Comparison of ENCODE assay signal across 1 cellular context in genomic region chr20:50186151-50186885, GRCh38.
TF ChIP-seq lines count a peak whose summit lies in the region.

No MANE protein-coding gene starts in this region.

TF ChIP-seq in K562, 482 proteins besides CTCF, POLR2A, EP300 and RAD21 (continued from another document):
- no peak for TF ChIP-seq ZNF274 (IDR thresholded peaks at IDR 0.05; ENCODE audit: borderline replicate concordance, low read depth, low read length)
- no peak for TF ChIP-seq DMBX1 (CRISPR knock-in tag; IDR thresholded peaks at IDR 0.05; ENCODE audit: borderline replicate concordance)
- TF ChIP-seq SMC3 (conservative IDR thresholded peaks at IDR 0.05; ENCODE audit: insufficient read depth, low read depth, low read length): peak; percentile 97
- TF ChIP-seq NR2C1 (IDR thresholded peaks at IDR 0.05): no peak
- no peak for TF ChIP-seq NR2C1 (tag; IDR thresholded peaks at IDR 0.05)
- TF ChIP-seq CREB5 (CRISPR knock-in tag; IDR thresholded peaks at IDR 0.05): no peak
- no peak for TF ChIP-seq HNRNPL (IDR thresholded peaks at IDR 0.05; ENCODE audit: low read depth, low read length)
- no peak for TF ChIP-seq NR2C2 (CRISPR knock-in tag; IDR thresholded peaks at IDR 0.05)
- TF ChIP-seq NR2C2 (tag; IDR thresholded peaks at IDR 0.05): no peak
- peak; percentile 92 for TF ChIP-seq DEAF1 (CRISPR knock-in tag; IDR thresholded peaks at IDR 0.05)
- TF ChIP-seq MTA3 (IDR thresholded peaks at IDR 0.05; ENCODE audit: borderline replicate concordance): 0 out of 2 replicates have a peak, but pooled peaks have one; percentile 13
- no peak for TF ChIP-seq ILK (tag; IDR thresholded peaks at IDR 0.05; ENCODE audit: borderline replicate concordance, low read depth)
- no peak for TF ChIP-seq ZBTB49 (CRISPR knock-in tag; IDR thresholded peaks at IDR 0.05; ENCODE audit: borderline replicate concordance)
- TF ChIP-seq ZNF184 (CRISPR knock-in tag; IDR thresholded peaks at IDR 0.05): no peak
- no peak for TF ChIP-seq ZBTB43 (CRISPR knock-in tag; IDR thresholded peaks at IDR 0.05)
- no peak for TF ChIP-seq PHTF2 (CRISPR knock-in tag; IDR thresholded peaks at IDR 0.05)
- TF ChIP-seq THAP7 (CRISPR knock-in tag; IDR thresholded peaks at IDR 0.05): no peak
- TF ChIP-seq ZNF146 (CRISPR knock-in tag; IDR thresholded peaks at IDR 0.05; ENCODE audit: unreplicated experiment): no peak
- peak; percentile 95 for TF ChIP-seq STAG1 (CRISPR knock-in tag; IDR thresholded peaks at IDR 0.05; ENCODE audit: borderline replicate concordance)
- peak; percentile 29; the same call in 1 of the 2 replicates for TF ChIP-seq MAFK (IDR thresholded peaks at IDR 0.05; ENCODE audit: low read length)
- TF ChIP-seq ZNF174 (CRISPR knock-in tag; IDR thresholded peaks at IDR 0.05): no peak
- no peak for TF ChIP-seq ZNF76 (CRISPR knock-in tag; IDR thresholded peaks at IDR 0.05; ENCODE audit: borderline replicate concordance)
